In genomic region chr2:213722564-213722963, GRCh38 we compare ENCODE assay signal across 23 cellular contexts.
"Had no signal": no experiment of that assay in that cellular context is flagged by ENCODE, and none has a peak within 500 bp of the region (broad histone marks: within the 10 kb centered on the region; RNA-seq: fewer than 3 reads in every experiment).

No MANE protein-coding gene starts in this region.

- H3K9me3 ChIP-seq: breast epithelium, Peyer's patch, SJSA1 had no signal

- H3K27ac ChIP-seq: breast epithelium, Peyer's patch, SJSA1, VCaP had no signal

- FAIRE-seq: TTC549 had no signal

- H3K27ac Mint-ChIP-seq: activated CD8-positive, alpha-beta T cell treated with anti-CD3 and anti-CD28 coated beads for 36 hours; activated naive CD4-positive, alpha-beta T cell treated with anti-CD3 and anti-CD28 coated beads, Interleukin-2, amount 50 U/mL, for 24 hours; activated T-cell treated with anti-CD3 and anti-CD28 coated beads, Interleukin-2, amount 50 U/mL, for 72 hours; activated T-helper 2 cell treated with anti-CD3 and anti-CD28 coated beads, Interferon-gamma antibody, Interleukin-2, Interleukin-4, amounts not matched to agents 10 μg/mL and 5 μg/mL and 100 μg/mL, durations not matched to agents 14 hours and 24 hours and 36 hours; T-helper 1 cell treated with Interleukin-12 subunit alpha and Interleukin-12 subunit beta and Interleukin-4 antibody, amounts not matched to agents 30 μg/mL and 1 μg/mL, for 36 hours had no signal

- H3K36me3 ChIP-seq: breast epithelium, Peyer's patch, SJSA1 had no signal

- H3K27me3 ChIP-seq: breast epithelium, Peyer's patch, SJSA1 had no signal

- H3K27me3 Mint-ChIP-seq: activated CD8-positive, alpha-beta T cell treated with anti-CD3 and anti-CD28 coated beads for 36 hours; activated naive CD4-positive, alpha-beta T cell treated with anti-CD3 and anti-CD28 coated beads, Interleukin-2, amount 50 U/mL, for 24 hours had no signal

- H3K9me3 Mint-ChIP-seq: activated CD8-positive, alpha-beta T cell treated with anti-CD3 and anti-CD28 coated beads for 36 hours had no signal

- H3K4me1 ChIP-seq: breast epithelium, Peyer's patch, SJSA1 had no signal

- H3K4me3 Mint-ChIP-seq: activated CD8-positive, alpha-beta T cell treated with anti-CD3 and anti-CD28 coated beads for 36 hours; activated naive CD4-positive, alpha-beta T cell treated with anti-CD3 and anti-CD28 coated beads, Interleukin-2, amount 50 U/mL, for 24 hours; activated T-cell treated with anti-CD3 and anti-CD28 coated beads, Interleukin-2, amount 50 U/mL, for 72 hours; T-helper 1 cell treated with Interleukin-12 subunit alpha and Interleukin-12 subunit beta and Interleukin-4 antibody, amounts not matched to agents 30 μg/mL and 1 μg/mL, for 36 hours had no signal

- ATAC-seq: activated CD4-positive, CD25-positive, alpha-beta regulatory T cell treated with anti-CD3 and anti-CD28 coated beads, Interleukin-2, amount 50 U/mL, for 24 hours; activated CD8-positive, alpha-beta T cell treated with anti-CD3 and anti-CD28 coated beads for 36 hours; activated T-cell treated with anti-CD3 and anti-CD28 coated beads, Interleukin-2, amount 50 U/mL, for 72 hours had no signal

- H3K4me3 ChIP-seq: breast epithelium, Peyer's patch, SJSA1 had no signal

- DNase-seq: activated CD4-positive, alpha-beta T cell treated with anti-CD3 and anti-CD28 coated beads for 4 hours; activated CD8-positive, alpha-beta memory T cell treated with anti-CD3 and anti-CD28 coated beads, Interleukin-2, amount 50 U/mL, for 4 hours; activated CD8-positive, alpha-beta T cell treated with anti-CD3 and anti-CD28 coated beads for 36 hours; activated T-cell treated with anti-CD3 and anti-CD28 coated beads, Interleukin-2, amount 50 U/mL, for 72 hours; aorta; caudate nucleus; Karpas-422; NCI-H1048; NCI-H146; NCI-H187 treated with DMSO at 0.1 percent for 48 hours; NCI-H2171; NCI-H2227 treated with DMSO at 0.1 percent for 48 hours; NCI-H526 treated with DMSO at 0.1 percent for 48 hours; Peyer's patch; SHP77 had no signal

- H3K36me3 Mint-ChIP-seq: activated naive CD4-positive, alpha-beta T cell treated with anti-CD3 and anti-CD28 coated beads, Interleukin-2, amount 50 U/mL, for 24 hours had no signal

- H3K4me1 Mint-ChIP-seq: activated naive CD4-positive, alpha-beta T cell treated with anti-CD3 and anti-CD28 coated beads, Interleukin-2, amount 50 U/mL, for 24 hours had no signal
